ENCODE assay signal across 24 cellular contexts in genomic region chr1:100028765-100029164, GRCh38. TPM values are rescaled to one million over a fixed set of nuclear protein-coding genes. Genes with fewer than 3 reads are reported as not detected.
A peak's percentile ranks its signal among the peaks of the same experiment; 100 is the strongest.
DNase-seq lines count a peak whose midpoint lies in the region; ATAC-seq lines count a peak whose summit lies in the region.
"Had no signal": no experiment of that assay in that cellular context is flagged by ENCODE, and none has a peak within 500 bp of the region (broad histone marks: within the 10 kb centered on the region; RNA-seq: fewer than 3 reads in every experiment).

No MANE protein-coding gene starts in this region.

- DNase-seq in activated T-cell treated with anti-CD3 and anti-CD28 coated beads, Interleukin-2, amount 50 U/mL, for 72 hours, result no peak
- DNase-seq in activated T-cell treated with anti-CD3 and anti-CD28 coated beads, Interleukin-2, amount 50 U/mL, for 48 hours, result no peak
- no peak for DNase-seq in activated T-helper 2 cell treated with anti-CD3 and anti-CD28 coated beads, Interferon-gamma antibody, Interleukin-2, Interleukin-4, amounts not matched to agents 10 μg/mL and 5 μg/mL and 100 μg/mL, durations not matched to agents 14 hours and 24 hours and 36 hours (ENCODE audit: low spot score)
- DNase-seq in stimulated activated effector memory CD8-positive, alpha-beta T cell treated with anti-CD3 and anti-CD28 coated beads, Interleukin-12 subunit alpha, Interleukin-12 subunit beta, amount 100 ng/mL, for 72 hours (ENCODE audit: low spot score in 2 of 2), result peak in 1 of 2 donors; percentile 63
- no peak for DNase-seq in AG08396 (ENCODE audit: low spot score)
- DNase-seq in posterior vena cava (ENCODE audit: low spot score), result no peak
- DNase-seq in occipital lobe (lab: John Stamatoyannopoulos, UW), result no peak
- DNase-seq: colonic mucosa; DMS79; endodermal cell; H7; heart right ventricle; left ventricle myocardium inferior; midbrain; NCI-H1105; NCI-H2081 treated with DMSO at 0.1 percent for 48 hours; NCI-H446 treated with DMSO at 0.1 percent for 48 hours; Peyer's patch; psoas muscle; stimulated activated CD4-positive, alpha-beta T cell treated with anti-CD3 and anti-CD28 coated beads, Interleukin-2, amount 100 ng/mL, for 24 hours; trophoblast cell had no signal

- intact Hi-C loops in activated T-helper 2 cell treated with anti-CD3 and anti-CD28 coated beads, Interferon-gamma antibody, Interleukin-2, Interleukin-4, amounts not matched to agents 10 μg/mL and 5 μg/mL and 100 μg/mL, durations not matched to agents 14 hours and 24 hours and 36 hours (cut with micrococcal nuclease), result no loop called here
- intact Hi-C loops in posterior vena cava (cut with DNase I), result no loop called here

- no peaks in the 10 kb centered on the region for H3K27me3 Mint-ChIP-seq in activated T-cell treated with anti-CD3 and anti-CD28 coated beads, Interleukin-2, amount 50 U/mL, for 72 hours (ENCODE audit: low read depth)
- H3K27me3 Mint-ChIP-seq in activated T-helper 2 cell treated with anti-CD3 and anti-CD28 coated beads, Interferon-gamma antibody, Interleukin-2, Interleukin-4, amounts not matched to agents 10 μg/mL and 5 μg/mL and 100 μg/mL, durations not matched to agents 14 hours and 24 hours and 36 hours (ENCODE audit: low read depth), result no peaks in the 10 kb centered on the region
- H3K27me3 Mint-ChIP-seq: brain had no signal

- peak; percentile 92 to 98 for ATAC-seq in activated T-cell treated with anti-CD3 and anti-CD28 coated beads, Interleukin-2, amount 50 U/mL, for 72 hours (replicated peaks in 1 of 2)
- peak; percentile 59 for ATAC-seq in HG02852 (IDR thresholded peaks at IDR 0.05; ENCODE audit: unreplicated experiment)
- ATAC-seq in stimulated activated effector memory CD8-positive, alpha-beta T cell treated with anti-CD3 and anti-CD28 coated beads, Interleukin-12 subunit alpha, Interleukin-12 subunit beta, amount 100 ng/mL, for 72 hours, result peak; percentile 99
- ATAC-seq: heart right ventricle, psoas muscle had no signal

- no peaks in the 10 kb centered on the region for H3K36me3 Mint-ChIP-seq in activated T-cell treated with anti-CD3 and anti-CD28 coated beads, Interleukin-2, amount 50 U/mL, for 72 hours (ENCODE audit: insufficient read depth in 2 of 2)
- peaks cover 8% of the 10 kb centered on the region for H3K36me3 Mint-ChIP-seq in activated T-helper 2 cell treated with anti-CD3 and anti-CD28 coated beads, Interferon-gamma antibody, Interleukin-2, Interleukin-4, amounts not matched to agents 10 μg/mL and 5 μg/mL and 100 μg/mL, durations not matched to agents 14 hours and 24 hours and 36 hours (ENCODE audit: low read depth)
- H3K36me3 Mint-ChIP-seq in stimulated activated effector memory CD8-positive, alpha-beta T cell treated with anti-CD3 and anti-CD28 coated beads, Interleukin-12 subunit alpha, Interleukin-12 subunit beta, amount 100 ng/mL, for 72 hours, result peaks cover 19% of the 10 kb centered on the region
- H3K36me3 Mint-ChIP-seq: neural progenitor cell had no signal

- peaks cover 13% of the 10 kb centered on the region for H3K4me1 Mint-ChIP-seq in activated T-cell treated with anti-CD3 and anti-CD28 coated beads, Interleukin-2, amount 50 U/mL, for 72 hours (ENCODE audit: low read depth)
- peaks cover 15% of the 10 kb centered on the region for H3K4me1 Mint-ChIP-seq in activated T-helper 2 cell treated with anti-CD3 and anti-CD28 coated beads, Interferon-gamma antibody, Interleukin-2, Interleukin-4, amounts not matched to agents 10 μg/mL and 5 μg/mL and 100 μg/mL, durations not matched to agents 14 hours and 24 hours and 36 hours (ENCODE audit: low read depth)
- H3K4me1 Mint-ChIP-seq in stimulated activated effector memory CD8-positive, alpha-beta T cell treated with anti-CD3 and anti-CD28 coated beads, Interleukin-12 subunit alpha, Interleukin-12 subunit beta, amount 100 ng/mL, for 72 hours, result peaks cover 12% of the 10 kb centered on the region
- H3K4me1 Mint-ChIP-seq: brain, endodermal cell had no signal

- peak overlapping the region in 1 of 2 donors; percentile 48 for H3K4me3 Mint-ChIP-seq in activated T-cell treated with anti-CD3 and anti-CD28 coated beads, Interleukin-2, amount 50 U/mL, for 72 hours
- H3K4me3 Mint-ChIP-seq in activated T-helper 2 cell treated with anti-CD3 and anti-CD28 coated beads, Interferon-gamma antibody, Interleukin-2, Interleukin-4, amounts not matched to agents 10 μg/mL and 5 μg/mL and 100 μg/mL, durations not matched to agents 14 hours and 24 hours and 36 hours (ENCODE audit: low read depth), result no peak overlapping the region
- H3K4me3 Mint-ChIP-seq in stimulated activated effector memory CD8-positive, alpha-beta T cell treated with anti-CD3 and anti-CD28 coated beads, Interleukin-12 subunit alpha, Interleukin-12 subunit beta, amount 100 ng/mL, for 72 hours, result peak overlapping the region; percentile 57
- H3K4me3 Mint-ChIP-seq: brain, endodermal cell, neural progenitor cell had no signal

- H3K9me3 Mint-ChIP-seq in activated T-cell treated with anti-CD3 and anti-CD28 coated beads, Interleukin-2, amount 50 U/mL, for 72 hours, result no peaks in the 10 kb centered on the region
- no peaks in the 10 kb centered on the region for H3K9me3 Mint-ChIP-seq in activated T-helper 2 cell treated with anti-CD3 and anti-CD28 coated beads, Interferon-gamma antibody, Interleukin-2, Interleukin-4, amounts not matched to agents 10 μg/mL and 5 μg/mL and 100 μg/mL, durations not matched to agents 14 hours and 24 hours and 36 hours
- H3K9me3 Mint-ChIP-seq in stimulated activated effector memory CD8-positive, alpha-beta T cell treated with anti-CD3 and anti-CD28 coated beads, Interleukin-12 subunit alpha, Interleukin-12 subunit beta, amount 100 ng/mL, for 72 hours, result no peaks in the 10 kb centered on the region
- H3K9me3 Mint-ChIP-seq: brain, endodermal cell, neural progenitor cell had no signal

- H3K27ac Mint-ChIP-seq in activated T-cell treated with anti-CD3 and anti-CD28 coated beads, Interleukin-2, amount 50 U/mL, for 72 hours, result peak overlapping the region; percentile 90
- H3K27ac Mint-ChIP-seq in activated T-helper 2 cell treated with anti-CD3 and anti-CD28 coated beads, Interferon-gamma antibody, Interleukin-2, Interleukin-4, amounts not matched to agents 10 μg/mL and 5 μg/mL and 100 μg/mL, durations not matched to agents 14 hours and 24 hours and 36 hours, result peak overlapping the region; percentile 55
- peak overlapping the region; percentile 88 for H3K27ac Mint-ChIP-seq in stimulated activated effector memory CD8-positive, alpha-beta T cell treated with anti-CD3 and anti-CD28 coated beads, Interleukin-12 subunit alpha, Interleukin-12 subunit beta, amount 100 ng/mL, for 72 hours
- H3K27ac Mint-ChIP-seq: brain, endodermal cell, neural progenitor cell had no signal

RNA-seq across cellular contexts. Expression of gene SLC35A3, which starts 59.0 kb away (rescaled TPM):
- 10 to 100 TPM; 17.2 to 19.2 TPM for total RNA-seq in activated T-cell treated with anti-CD3 and anti-CD28 coated beads, Interleukin-2, amount 50 U/mL, for 72 hours
- total RNA-seq in activated T-helper 2 cell treated with anti-CD3 and anti-CD28 coated beads, Interferon-gamma antibody, Interleukin-2, Interleukin-4, amounts not matched to agents 10 μg/mL and 5 μg/mL and 100 μg/mL, durations not matched to agents 14 hours and 24 hours and 36 hours, result 15.0 and 15.9 TPM in 2 replicates
- 10 to 100 TPM; 23.6 to 25.7 TPM for total RNA-seq in posterior vena cava
- total RNA-seq in occipital lobe, result 44.1 TPM
